23 cellular contexts compared by ENCODE assay signal in the genomic region with DNA sequence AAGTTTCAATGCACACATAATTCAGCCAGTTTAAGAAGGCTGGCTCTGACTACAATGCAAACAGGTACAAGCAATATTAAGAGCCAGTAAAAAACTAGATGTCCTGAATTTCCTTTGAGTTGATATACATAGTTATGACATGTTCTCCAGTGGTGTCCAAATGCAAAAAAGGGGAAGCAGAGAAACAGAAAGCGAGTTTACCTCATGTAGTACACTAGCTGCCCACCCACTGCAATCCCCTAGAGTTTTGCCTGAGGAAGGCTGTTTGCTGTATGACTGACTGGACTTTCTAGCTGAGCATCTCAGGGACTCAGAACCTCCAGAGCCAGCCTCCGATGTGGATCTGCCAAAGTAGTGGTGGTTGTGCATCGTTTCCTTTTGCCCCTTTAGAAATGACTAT. TPM values are rescaled to one million over a fixed set of nuclear protein-coding genes. Genes with fewer than 3 reads are reported as not detected.
"Had no signal": no experiment of that assay in that cellular context is flagged by ENCODE, and none has a peak within 500 bp of the region (broad histone marks: within the 10 kb centered on the region; RNA-seq: fewer than 3 reads in every experiment).

No MANE protein-coding gene starts in this region.

- ATAC-seq: activated CD4-positive, CD25-positive, alpha-beta regulatory T cell treated with anti-CD3 and anti-CD28 coated beads, Interleukin-2, amount 50 U/mL, for 24 hours; mucosa of descending colon; right lobe of liver; stimulated activated naive CD8-positive, alpha-beta T cell treated with anti-CD3 and anti-CD28 coated beads, Interleukin-15, Interleukin-2, amounts not matched to agents 100 U/mL and 50 U/mL, for 24 hours had no signal

- H3K27ac Mint-ChIP-seq: activated naive CD8-positive, alpha-beta T cell; nephron had no signal

- H3K36me3 Mint-ChIP-seq: activated naive CD8-positive, alpha-beta T cell had no signal

- H3K9me3 Mint-ChIP-seq: central memory CD8-positive, alpha-beta T cell had no signal

- H3K36me3 ChIP-seq: esophagus muscularis mucosa, left ventricle myocardium inferior, right lobe of liver, transverse colon, WERI-Rb-1 had no signal

- DNase-seq: activated CD4-positive, alpha-beta T cell treated with anti-CD3 and anti-CD28 coated beads for 48 hours; activated CD4-positive, alpha-beta T cell treated with anti-CD3 and anti-CD28 coated beads, Interleukin-2, amount 50 U/mL, for 48 hours; activated CD8-positive, alpha-beta memory T cell treated with anti-CD3 and anti-CD28 coated beads for 24 hours; activated effector memory CD4-positive, alpha-beta T cell treated with Interleukin-2 at 50 U/mL for 16 hours; activated naive CD4-positive, alpha-beta T cell treated with Interleukin-2 at 50 U/mL for 16 hours; anterior cingulate cortex; dermis blood vessel endothelial cell; effector CD4-positive, alpha-beta T cell; foreskin melanocyte; left ventricle myocardium inferior; mucosa of descending colon; right lobe of liver; stimulated activated CD4-positive, alpha-beta T cell treated with anti-CD3 and anti-CD28 coated beads, Interleukin-4, amount 100 ng/mL, for 1 hour; stimulated activated naive CD8-positive, alpha-beta T cell treated with anti-CD3 and anti-CD28 coated beads, Interleukin-15, Interleukin-2, amounts not matched to agents 100 U/mL and 50 U/mL, for 24 hours; testis; transverse colon; WERI-Rb-1 had no signal

- H3K4me1 ChIP-seq: esophagus muscularis mucosa, right lobe of liver, testis, transverse colon had no signal

- H3K4me1 Mint-ChIP-seq: central memory CD8-positive, alpha-beta T cell; nephron had no signal

- H3K4me3 ChIP-seq: esophagus muscularis mucosa, left ventricle myocardium inferior, mucosa of descending colon, right lobe of liver, testis, transverse colon had no signal

- H3K27me3 ChIP-seq: esophagus muscularis mucosa, right lobe of liver, testis, transverse colon had no signal

- H3K27ac ChIP-seq: esophagus muscularis mucosa, left ventricle myocardium inferior, right lobe of liver, testis, transverse colon, WERI-Rb-1 had no signal

- H3K4me3 Mint-ChIP-seq: activated naive CD8-positive, alpha-beta T cell; central memory CD8-positive, alpha-beta T cell; nephron had no signal

RNA-seq across cellular contexts. Expression of a gene that starts 44.8 kb away (rescaled TPM):
- total RNA-seq: lung microvascular endothelial cell had no signal
